ENCODE assay signal across 8 cellular contexts in genomic region chr17:44071198-44071520, GRCh38. TPM values are rescaled to one million over a fixed set of nuclear protein-coding genes. Genes with fewer than 3 reads are reported as not detected.
DNase-seq lines count a peak whose midpoint lies in the region; ATAC-seq and TF ChIP-seq lines count a peak whose summit lies in the region.

No MANE protein-coding gene starts in this region.

- H3K4me3 ChIP-seq in Karpas-422 (ENCODE audit: low read length) (peak overlapping the region; percentile 97), choroid plexus epithelial cell (ENCODE audit: low read depth, low read length) (peak overlapping the region; percentile 77), neural cell (ENCODE audit: low read length) (peak overlapping the region; percentile 85)

- ATAC-seq in left lobe of liver = no peak

- H4K20me1 ChIP-seq in Karpas-422 (ENCODE audit: insufficient read depth, low read depth, low read length) (no peaks in the 10 kb centered on the region), neural cell (ENCODE audit: insufficient read depth) (no peaks in the 10 kb centered on the region)

- H3K9ac ChIP-seq in Karpas-422 (ENCODE audit: low read length) = peak overlapping the region; percentile 98
- H3K9ac ChIP-seq in neural cell (ENCODE audit: low read length) = peak overlapping the region; percentile 93

- H3K27ac ChIP-seq in Karpas-422 (ENCODE audit: low read length) = peak overlapping the region; percentile 91
- peak overlapping the region; percentile 91 for H3K27ac ChIP-seq in neural cell (ENCODE audit: low read length)

- DNase-seq in ELR (ENCODE audit: low read depth) (peak; percentile 98), Karpas-422 (no peak), choroid plexus epithelial cell (ENCODE audit: low read depth) (no peak), NCI-H187 treated with DMSO at 0.1 percent for 48 hours (lab: John Stamatoyannopoulos, UW) (no peak), SKM-1 (lab: John Stamatoyannopoulos, UW; ENCODE audit: unreplicated experiment) (no peak), left lobe of liver (ENCODE audit: low spot score) (no peak), SIG-M5 (lab: John Stamatoyannopoulos, UW) (no peak)

- peak overlapping the region; percentile 97 for H3K4me2 ChIP-seq in Karpas-422 (ENCODE audit: low read depth, low read length, poor library complexity, severe bottlenecking)
- H3K4me2 ChIP-seq in neural cell (ENCODE audit: low read length) = peak overlapping the region; percentile 77

- H3K27me3 ChIP-seq in Karpas-422 (ENCODE audit: low read length) (no peaks in the 10 kb centered on the region), neural cell (ENCODE audit: insufficient read depth, low read depth, low read length) (no peaks in the 10 kb centered on the region)

- TF ChIP-seq RAD21 in neural cell (conservative IDR thresholded peaks at IDR 0.05) = no peak

- TF ChIP-seq CTCF in choroid plexus epithelial cell (conservative IDR thresholded peaks at IDR 0.05; ENCODE audit: low read depth, low read length) (no peak), neural cell (IDR thresholded peaks at IDR 0.05; ENCODE audit: poor library complexity, severe bottlenecking) (no peak)

- TF ChIP-seq EP300 in neural cell (conservative IDR thresholded peaks at IDR 0.05; ENCODE audit: poor library complexity, severe bottlenecking) = no peak

- H3F3A ChIP-seq in neural cell (ENCODE audit: insufficient read depth, low read length, poor library complexity, severe bottlenecking) = no peaks in the 10 kb centered on the region

- H2AFZ ChIP-seq in Karpas-422 (ENCODE audit: low read length) (peak overlapping the region; percentile 80; the same call in 1 of the 2 replicates), neural cell (ENCODE audit: low read depth, low read length) (peak overlapping the region; percentile 61)

- H3K9me3 ChIP-seq in Karpas-422 (ENCODE audit: low read length) (no peaks in the 10 kb centered on the region), neural cell (ENCODE audit: low read length) (no peaks in the 10 kb centered on the region)

- peaks cover 28% of the 10 kb centered on the region for H3K4me1 ChIP-seq in Karpas-422 (ENCODE audit: low read length)

- H3K36me3 ChIP-seq in Karpas-422 (ENCODE audit: insufficient read depth, low read length) (peaks cover 15% of the 10 kb centered on the region), neural cell (ENCODE audit: insufficient read depth, low read length) (no peaks in the 10 kb centered on the region)

- H3K79me2 ChIP-seq in Karpas-422 (ENCODE audit: low read length) (peaks cover 42% of the 10 kb centered on the region), neural cell (replicated peaks; ENCODE audit: insufficient read depth, low read length) (peaks cover 15% of the 10 kb centered on the region)

- H3K9me2 ChIP-seq in Karpas-422 (replicated peaks; ENCODE audit: insufficient read depth, low read length) (no peaks in the 10 kb centered on the region), neural cell (ENCODE audit: insufficient read depth, low read length) (no peaks in the 10 kb centered on the region)

TF ChIP-seq in neural cell, 6 proteins besides CTCF, POLR2A, EP300 and RAD21:
- no peak for TF ChIP-seq MXI1 (conservative IDR thresholded peaks at IDR 0.05; ENCODE audit: poor library complexity, severe bottlenecking)
- no peak for TF ChIP-seq EZH2 (IDR thresholded peaks at IDR 0.05; ENCODE audit: borderline replicate concordance, insufficient read depth, low read length, poor library complexity, severe bottlenecking)
- no peak for TF ChIP-seq SMC3 (conservative IDR thresholded peaks at IDR 0.05; ENCODE audit: poor library complexity)
- TF ChIP-seq TAF1 (IDR thresholded peaks at IDR 0.05; ENCODE audit: low read depth) = no peak
- no peak for TF ChIP-seq POLR2AphosphoS5 (IDR thresholded peaks at IDR 0.05)
- no peak for TF ChIP-seq REST (IDR thresholded peaks at IDR 0.05; ENCODE audit: borderline replicate concordance)

RNA-seq across cellular contexts. Expression of gene G6PC3, which starts 0.6 kb away (rescaled TPM):
- 43.6 and 59.6 TPM in 2 replicates for total RNA-seq in Karpas-422 (2014; rRNA removed; shearing (Covaris generic); ENCODE audit: low replicate concordance)
- polyA plus RNA-seq in neural cell = 10.8 and 16.7 TPM in 2 replicates
- polyA minus RNA-seq in neural cell = 19.3 and 22.2 TPM in 2 replicates
- total RNA-seq in left lobe of liver = 8.9 TPM

RNA-seq across cellular contexts. Expression of gene LSM12, which starts 4.7 kb away (rescaled TPM):
- total RNA-seq in Karpas-422 (2014; rRNA removed; shearing (Covaris generic); ENCODE audit: low replicate concordance) = 43.9 and 73.1 TPM in 2 replicates
- polyA plus RNA-seq in neural cell = 9.6 and 12.0 TPM in 2 replicates
- 25.2 and 26.8 TPM in 2 replicates for polyA minus RNA-seq in neural cell
- total RNA-seq in left lobe of liver = 22.6 TPM

RNA-seq across cellular contexts. Expression of gene HDAC5, which starts 52.3 kb away (rescaled TPM):
- 24.4 and 44.2 TPM in 2 replicates for total RNA-seq in Karpas-422 (2014; rRNA removed; shearing (Covaris generic); ENCODE audit: low replicate concordance)
- 93.0 and 97.8 TPM in 2 replicates for polyA plus RNA-seq in neural cell
- polyA minus RNA-seq in neural cell = 90.8 and 111 TPM in 2 replicates
- total RNA-seq in left lobe of liver = 16.8 TPM

RNA-seq across cellular contexts. Expression of gene TMEM101, which starts 56.4 kb away (rescaled TPM):
- total RNA-seq in Karpas-422 (2014; rRNA removed; shearing (Covaris generic); ENCODE audit: low replicate concordance) = 26.6 and 42.4 TPM in 2 replicates
- 59.3 and 62.9 TPM in 2 replicates for polyA plus RNA-seq in neural cell
- polyA minus RNA-seq in neural cell = 33.5 and 38.7 TPM in 2 replicates
- total RNA-seq in left lobe of liver = 14.4 TPM
